Comparison of ENCODE assay signal across 21 cellular contexts in genomic region chr11:24900524-24900923, GRCh38.
DNase-seq lines count a peak whose midpoint lies in the region; ATAC-seq, FAIRE-seq and TF ChIP-seq lines count a peak whose summit lies in the region.
"Had no signal": no experiment of that assay in that cellular context is flagged by ENCODE, and none has a peak within 500 bp of the region (broad histone marks: within the 10 kb centered on the region; RNA-seq: fewer than 3 reads in every experiment).

No MANE protein-coding gene starts in this region.

- H2AFZ ChIP-seq in OCI-LY7 (ENCODE audit: low read length) = peak overlapping the region; percentile 29; the same call in 1 of the 2 replicates

- H3K4me3 ChIP-seq in OCI-LY7 (ENCODE audit: low read depth, low read length, poor library complexity, severe bottlenecking) = no peak overlapping the region
- no peak overlapping the region for H3K4me3 ChIP-seq in BE2C (ENCODE audit: low read depth, low read length)
- H3K4me3 ChIP-seq: pancreas, tibial artery had no signal

- TF ChIP-seq CTCF in MCF 10A (IDR thresholded peaks at IDR 0.05; ENCODE audit: unreplicated experiment) (no peak), OCI-LY7 (conservative IDR thresholded peaks at IDR 0.05; ENCODE audit: low read length) (no peak), BE2C (IDR thresholded peaks at IDR 0.05; ENCODE audit: low read depth, low read length) (no peak)

- no peaks in the 10 kb centered on the region for H3K79me2 ChIP-seq in OCI-LY7 (ENCODE audit: insufficient read depth, low read depth, low read length)

- H3K27me3 Mint-ChIP-seq in MCF 10A (ENCODE audit: insufficient read depth, unreplicated experiment) = no peaks in the 10 kb centered on the region
- no peaks in the 10 kb centered on the region for H3K27me3 Mint-ChIP-seq in stimulated activated naive B cell treated with anti-CD40 and anti-IgM and Interleukin-4, amounts not matched to agents 10 μg/mL and 1 μg/mL and 100 μg/mL, for 72 hours
- H3K27me3 Mint-ChIP-seq: activated naive CD4-positive, alpha-beta T cell treated with anti-CD3 and anti-CD28 coated beads, Interleukin-2, amount 50 U/mL, for 24 hours; CD4-positive, CD25-positive, alpha-beta regulatory T cell had no signal

- no peak for FAIRE-seq in GM19239 (lab: Jason Lieb, UNC)
- FAIRE-seq: bronchial epithelial cell, kidney had no signal

- H3K4me3 Mint-ChIP-seq in MCF 10A (ENCODE audit: unreplicated experiment) = no peak overlapping the region
- no peak overlapping the region for H3K4me3 Mint-ChIP-seq in stimulated activated naive B cell treated with anti-CD40 and anti-IgM and Interleukin-4, amounts not matched to agents 10 μg/mL and 1 μg/mL and 100 μg/mL, for 72 hours
- H3K4me3 Mint-ChIP-seq: activated naive CD4-positive, alpha-beta T cell treated with anti-CD3 and anti-CD28 coated beads, Interleukin-2, amount 50 U/mL, for 24 hours; CD4-positive, CD25-positive, alpha-beta regulatory T cell had no signal

- no peaks in the 10 kb centered on the region for H3K27me3 ChIP-seq in BE2C
- H3K27me3 ChIP-seq: pancreas, tibial artery had no signal

- in situ Hi-C loops in T47D (cut with HindIII; ENCODE audit: low pct_unique_long_range_greater_than_20kb, low sequenced_read_pairs) = no loop called here

- H3K9me3 ChIP-seq in OCI-LY7 (ENCODE audit: low read length) (no peaks in the 10 kb centered on the region), BE2C (no peaks in the 10 kb centered on the region)
- H3K9me3 ChIP-seq: pancreas, tibial artery had no signal

- BruUV-seq in MCF 10A (replicated peaks; lab: Mats Ljungman, UMichigan) (no TSS peak), OCI-LY7 (replicated peaks; lab: Mats Ljungman, UMichigan) (no TSS peak)

- H3K4me1 ChIP-seq in OCI-LY7 (ENCODE audit: insufficient read depth, low read length, poor library complexity, severe bottlenecking) = no peaks in the 10 kb centered on the region
- no peaks in the 10 kb centered on the region for H3K4me1 ChIP-seq in BE2C
- H3K4me1 ChIP-seq: pancreas, tibial artery had no signal

- no peaks in the 10 kb centered on the region for H3K9me3 Mint-ChIP-seq in MCF 10A (ENCODE audit: unreplicated experiment)
- peaks cover 0 to 2% of the 10 kb centered on the region in 2 donors for H3K9me3 Mint-ChIP-seq in stimulated activated naive B cell treated with anti-CD40 and anti-IgM and Interleukin-4, amounts not matched to agents 10 μg/mL and 1 μg/mL and 100 μg/mL, for 72 hours
- H3K9me3 Mint-ChIP-seq: activated naive CD4-positive, alpha-beta T cell treated with anti-CD3 and anti-CD28 coated beads, Interleukin-2, amount 50 U/mL, for 24 hours had no signal

- H3K27ac Mint-ChIP-seq in MCF 10A (ENCODE audit: low read depth, unreplicated experiment) = no peak overlapping the region
- H3K27ac Mint-ChIP-seq in stimulated activated naive B cell treated with anti-CD40 and anti-IgM and Interleukin-4, amounts not matched to agents 10 μg/mL and 1 μg/mL and 100 μg/mL, for 72 hours = peak overlapping the region; percentile 17
- H3K27ac Mint-ChIP-seq: activated naive CD4-positive, alpha-beta T cell treated with anti-CD3 and anti-CD28 coated beads, Interleukin-2, amount 50 U/mL, for 24 hours; CD4-positive, CD25-positive, alpha-beta regulatory T cell had no signal

- POLR2A ChIA-PET in MCF 10A (lab: Yijun Ruan, JAX) = interaction anchor here (0.7 kb wide), 1 partner anchor 1208 kb away, joined by 3 read pairs; no protein-coding TSS in a partner anchor
- POLR2A ChIA-PET in OCI-LY7 (lab: Charles Lee) = no interaction called here

- DNase-seq in T47D (ENCODE audit: low read depth in 1 of 2, low spot score in 1 of 2) (peak; percentile 8 to 13), MCF 10A (ENCODE audit: unreplicated experiment) (no peak), OCI-LY7 (ENCODE audit: low spot score) (no peak), BE2C (no peak), epidermal melanocyte (ENCODE audit: insufficient read length, low spot score) (no peak), GM19239 (ENCODE audit: insufficient read length, low spot score) (no peak)
- DNase-seq in stimulated activated naive B cell treated with anti-CD40 and anti-IgM and Interleukin-4, amounts not matched to agents 10 μg/mL and 1 μg/mL and 100 μg/mL, for 72 hours = no peak
- DNase-seq: 8988T; activated CD4-positive, alpha-beta T cell treated with anti-CD3 and anti-CD28 coated beads for 48 hours; CD4-positive, CD25-positive, alpha-beta regulatory T cell; EL; KBM-7; kidney; NCI-H1417 treated with DMSO at 0.1 percent for 48 hours; pancreas; stimulated activated CD4-positive, alpha-beta T cell treated with anti-CD3 and anti-CD28 coated beads, Interleukin-4, amount 100 ng/mL, for 24 hours; T1000; tibial artery had no signal

- no peaks in the 10 kb centered on the region for H3K9me2 ChIP-seq in OCI-LY7 (ENCODE audit: insufficient read depth, low read length)

- H3K4me2 ChIP-seq in OCI-LY7 (ENCODE audit: low read length) = no peak overlapping the region

- CTCF ChIA-PET in MCF 10A (lab: Yijun Ruan, JAX) (no interaction called here), OCI-LY7 (lab: Charles Lee; ENCODE audit: unreplicated experiment) (no interaction called here)

- H3K36me3 ChIP-seq in OCI-LY7 (ENCODE audit: insufficient read depth, low read length) (no peaks in the 10 kb centered on the region), BE2C (no peaks in the 10 kb centered on the region)
- H3K36me3 ChIP-seq: pancreas, tibial artery had no signal

- no peaks in the 10 kb centered on the region for H3K36me3 Mint-ChIP-seq in MCF 10A (ENCODE audit: insufficient read depth, unreplicated experiment)
- H3K36me3 Mint-ChIP-seq in stimulated activated naive B cell treated with anti-CD40 and anti-IgM and Interleukin-4, amounts not matched to agents 10 μg/mL and 1 μg/mL and 100 μg/mL, for 72 hours = no peaks in the 10 kb centered on the region
- H3K36me3 Mint-ChIP-seq: activated naive CD4-positive, alpha-beta T cell treated with anti-CD3 and anti-CD28 coated beads, Interleukin-2, amount 50 U/mL, for 24 hours; CD4-positive, CD25-positive, alpha-beta regulatory T cell had no signal

- H4K20me1 ChIP-seq in OCI-LY7 (ENCODE audit: insufficient read depth, low read length) = no peaks in the 10 kb centered on the region

- no peaks in the 10 kb centered on the region for H3K4me1 Mint-ChIP-seq in MCF 10A (ENCODE audit: insufficient read depth, unreplicated experiment)
- no peaks in the 10 kb centered on the region for H3K4me1 Mint-ChIP-seq in stimulated activated naive B cell treated with anti-CD40 and anti-IgM and Interleukin-4, amounts not matched to agents 10 μg/mL and 1 μg/mL and 100 μg/mL, for 72 hours
- H3K4me1 Mint-ChIP-seq: activated naive CD4-positive, alpha-beta T cell treated with anti-CD3 and anti-CD28 coated beads, Interleukin-2, amount 50 U/mL, for 24 hours; CD4-positive, CD25-positive, alpha-beta regulatory T cell had no signal

- intact Hi-C loops in MCF 10A (cut with micrococcal nuclease) (no loop called here), OCI-LY7 (cut with micrococcal nuclease; ENCODE audit: unreplicated experiment) (no loop called here)

- H3K27ac ChIP-seq in OCI-LY7 (ENCODE audit: low read depth, low read length, poor library complexity, severe bottlenecking) = no peak overlapping the region
- H3K27ac ChIP-seq: tibial artery had no signal

- ATAC-seq in HG02973 (IDR thresholded peaks at IDR 0.05; ENCODE audit: unreplicated experiment) = peak; percentile 71
- ATAC-seq in stimulated activated naive B cell treated with anti-CD40 and anti-IgM and Interleukin-4, amounts not matched to agents 10 μg/mL and 1 μg/mL and 100 μg/mL, for 72 hours (replicated peaks) = no peak

Comparison
In these comparisons a context has a peak if more than half of its experiments do, and no peak if none do; other contexts are left out.
1. DNase-seq: peak in T47D (2 of 2); none in MCF 10A (single experiment), OCI-LY7 (single experiment), stimulated activated naive B cell treated with anti-CD40 and anti-IgM and Interleukin-4, amounts not matched to agents 10 μg/mL and 1 μg/mL and 100 μg/mL, for 72 hours (single experiment), BE2C (single experiment), epidermal melanocyte (single experiment) and GM19239 (single experiment).